ENCODE assay signal across 1 cellular context in the genomic region with DNA sequence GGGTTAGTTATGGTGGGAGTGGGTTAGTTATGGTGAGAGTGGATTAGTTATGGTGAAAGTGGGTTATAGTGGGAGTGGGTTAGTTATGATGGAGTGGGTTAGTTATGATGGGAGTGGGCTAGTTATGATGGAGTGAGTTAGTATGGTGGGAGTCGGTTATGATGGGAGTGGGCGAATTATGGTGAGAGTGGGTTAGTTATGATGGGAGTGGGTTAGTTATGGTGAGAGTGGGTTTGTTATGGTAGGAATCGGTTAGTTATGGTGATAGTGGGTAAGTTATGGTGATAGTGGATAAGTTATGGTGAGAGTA.
A peak's percentile ranks its signal among the peaks of the same experiment; 100 is the strongest.
TF ChIP-seq lines count a peak whose summit lies in the region.

No MANE protein-coding gene starts in this region.

TF ChIP-seq in K562, 482 proteins besides CTCF, POLR2A, EP300 and RAD21 (continued from another document):
- TF ChIP-seq CHAMP1 (IDR thresholded peaks at IDR 0.05) (no peak), NR0B1 (IDR thresholded peaks at IDR 0.05; ENCODE audit: partially characterized antibody) (no peak), SAP30 (IDR thresholded peaks at IDR 0.05; ENCODE audit: borderline replicate concordance, insufficient read depth, low read depth, low read length, poor library complexity, severe bottlenecking) (no peak), HMBOX1 (IDR thresholded peaks at IDR 0.05) (peak; percentile 95), WHSC1 (IDR thresholded peaks at IDR 0.05; ENCODE audit: low read length) (no peak), ZNF444 (CRISPR knock-in tag; IDR thresholded peaks at IDR 0.05) (no peak), MCM5 (IDR thresholded peaks at IDR 0.05; ENCODE audit: low read depth) (no peak), IRF9 (tag; IDR thresholded peaks at IDR 0.05) (no peak)
- TF ChIP-seq, protein P1, sequence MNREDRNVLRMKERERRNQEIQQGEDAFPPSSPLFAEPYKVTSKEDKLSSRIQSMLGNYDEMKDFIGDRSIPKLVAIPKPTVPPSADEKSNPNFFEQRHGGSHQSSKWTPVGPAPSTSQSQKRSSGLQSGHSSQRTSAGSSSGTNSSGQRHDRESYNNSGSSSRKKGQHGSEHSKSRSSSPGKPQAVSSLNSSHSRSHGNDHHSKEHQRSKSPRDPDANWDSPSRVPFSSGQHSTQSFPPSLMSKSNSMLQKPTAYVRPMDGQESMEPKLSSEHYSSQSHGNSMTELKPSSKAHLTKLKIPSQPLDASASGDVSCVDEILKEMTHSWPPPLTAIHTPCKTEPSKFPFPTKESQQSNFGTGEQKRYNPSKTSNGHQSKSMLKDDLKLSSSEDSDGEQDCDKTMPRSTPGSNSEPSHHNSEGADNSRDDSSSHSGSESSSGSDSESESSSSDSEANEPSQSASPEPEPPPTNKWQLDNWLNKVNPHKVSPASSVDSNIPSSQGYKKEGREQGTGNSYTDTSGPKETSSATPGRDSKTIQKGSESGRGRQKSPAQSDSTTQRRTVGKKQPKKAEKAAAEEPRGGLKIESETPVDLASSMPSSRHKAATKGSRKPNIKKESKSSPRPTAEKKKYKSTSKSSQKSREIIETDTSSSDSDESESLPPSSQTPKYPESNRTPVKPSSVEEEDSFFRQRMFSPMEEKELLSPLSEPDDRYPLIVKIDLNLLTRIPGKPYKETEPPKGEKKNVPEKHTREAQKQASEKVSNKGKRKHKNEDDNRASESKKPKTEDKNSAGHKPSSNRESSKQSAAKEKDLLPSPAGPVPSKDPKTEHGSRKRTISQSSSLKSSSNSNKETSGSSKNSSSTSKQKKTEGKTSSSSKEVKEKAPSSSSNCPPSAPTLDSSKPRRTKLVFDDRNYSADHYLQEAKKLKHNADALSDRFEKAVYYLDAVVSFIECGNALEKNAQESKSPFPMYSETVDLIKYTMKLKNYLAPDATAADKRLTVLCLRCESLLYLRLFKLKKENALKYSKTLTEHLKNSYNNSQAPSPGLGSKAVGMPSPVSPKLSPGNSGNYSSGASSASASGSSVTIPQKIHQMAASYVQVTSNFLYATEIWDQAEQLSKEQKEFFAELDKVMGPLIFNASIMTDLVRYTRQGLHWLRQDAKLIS (CRISPR knock-in tag; IDR thresholded peaks at IDR 0.05) = no peak
